ENCODE assay signal across 27 cellular contexts in genomic region chr20:11468880-11469279, GRCh38.
DNase-seq lines count a peak whose midpoint lies in the region; ATAC-seq, FAIRE-seq and TF ChIP-seq lines count a peak whose summit lies in the region.
"Had no signal": no experiment of that assay in that cellular context is flagged by ENCODE, and none has a peak within 500 bp of the region (broad histone marks: within the 10 kb centered on the region; RNA-seq: fewer than 3 reads in every experiment).

No MANE protein-coding gene starts in this region.

- no peak for TF ChIP-seq EP300 in H1 (IDR thresholded peaks at IDR 0.05; ENCODE audit: borderline replicate concordance in 1 of 2, low read depth in 2 of 2, low read length in 2 of 2)

- H3K23me2 ChIP-seq in H1 (ENCODE audit: low read depth, low read length), result no peaks in the 10 kb centered on the region

- no peak overlapping the region for H3K23ac ChIP-seq in H1 (ENCODE audit: insufficient read length)
- no peak overlapping the region for H3K23ac ChIP-seq in neuronal stem cell (ENCODE audit: low read depth, low read length, poor library complexity)

- H3K27me3 ChIP-seq in GM23338 (ENCODE audit: insufficient read depth) (no peaks in the 10 kb centered on the region), HCT116 (ENCODE audit: insufficient read depth, low read length) (no peaks in the 10 kb centered on the region), H1 (replicated peaks in 1 of 4; ENCODE audit: control insufficient read depth in 3 of 4, extremely low read depth in 1 of 4, insufficient read depth in 3 of 4, low read length in 3 of 4) (no peaks in the 10 kb centered on the region), neuronal stem cell (ENCODE audit: control insufficient read depth in 3 of 3, insufficient read depth in 3 of 3, low read depth in 1 of 3, low read length in 3 of 3) (no peaks in the 10 kb centered on the region)
- H3K27me3 ChIP-seq: BE2C, BLaER1 had no signal

- H4K91ac ChIP-seq in H1 (replicated peaks; ENCODE audit: insufficient read length, low read length) (no peak overlapping the region), neuronal stem cell (ENCODE audit: low read depth, low read length, poor library complexity) (no peak overlapping the region)

- H3K4me3 ChIP-seq in GM23338 (no peak overlapping the region), HCT116 (replicated peaks in 1 of 2; ENCODE audit: low read depth in 1 of 2, low read length in 2 of 2) (no peak overlapping the region), H1 (ENCODE audit: extremely low read depth in 1 of 4, insufficient read depth in 2 of 4, low read depth in 3 of 4, low read length in 4 of 4) (no peak overlapping the region), neuronal stem cell (ENCODE audit: low read length in 2 of 2) (no peak overlapping the region)
- H3K4me3 ChIP-seq: BLaER1, GM12878 had no signal

- CTCF ChIA-PET in HCT116 (lab: Charles Lee), result no interaction called here
- CTCF ChIA-PET in H1 (lab: Charles Lee; ENCODE audit: partially characterized antibody), result no interaction called here

- H4K8ac ChIP-seq in H1 (ENCODE audit: extremely low read depth, insufficient read depth, low read length) (no peak overlapping the region), neuronal stem cell (ENCODE audit: low read depth, low read length) (no peak overlapping the region)

- H2BK120ac ChIP-seq in H1 (replicated peaks; ENCODE audit: low read depth, low read length) (peak overlapping the region; percentile 3), neuronal stem cell (ENCODE audit: low read depth, low read length) (no peak overlapping the region)

- H3K9me3 Mint-ChIP-seq in GM23338, result peaks cover 3% of the 10 kb centered on the region; the same call in 1 of the 3 replicates

- ATAC-seq in GM23338, result no peak
- peak; percentile 52 for ATAC-seq in HCT116
- ATAC-seq: GM12878 had no signal

- H2AK5ac ChIP-seq in H1 (ENCODE audit: low read depth, low read length) (peak overlapping the region; percentile 32; the same call in 1 of the 2 replicates), neuronal stem cell (ENCODE audit: low read depth, low read length) (no peak overlapping the region)

- intact Hi-C loops in HCT116 (cut with micrococcal nuclease), result no loop called here

- H3K36me3 Mint-ChIP-seq in GM23338 (ENCODE audit: low read depth), result peaks cover 3% of the 10 kb centered on the region; the same call in 1 of the 3 replicates
- H3K36me3 Mint-ChIP-seq: CD14-positive monocyte; CD4-positive, alpha-beta memory T cell; CD4-positive, CD25-positive, alpha-beta regulatory T cell; CD8-positive, alpha-beta memory T cell had no signal

- H3K9ac ChIP-seq in HCT116 (ENCODE audit: low read length) (no peak overlapping the region), H1 (replicated peaks in 1 of 4; ENCODE audit: extremely low read depth in 1 of 4, low read depth in 3 of 4, low read length in 3 of 4) (no peak overlapping the region), neuronal stem cell (ENCODE audit: low read depth, low read length, poor library complexity) (no peak overlapping the region)
- H3K9ac ChIP-seq: BLaER1 had no signal

- peak overlapping the region; percentile 97 for H2BK20ac ChIP-seq in H1 (ENCODE audit: low read length)

- H3K4me2 ChIP-seq in GM23338 (no peak overlapping the region; the same call in 1 of the 2 replicates), HCT116 (ENCODE audit: low read length) (no peak overlapping the region), H1 (ENCODE audit: insufficient read depth in 1 of 2, low read depth in 2 of 2, low read length in 2 of 2) (no peak overlapping the region), neuronal stem cell (ENCODE audit: insufficient read depth, low read length, poor library complexity, severe bottlenecking) (no peak overlapping the region)
- H3K4me2 ChIP-seq: BLaER1 had no signal

- H3K4ac ChIP-seq in H1 (replicated peaks; ENCODE audit: insufficient read length, low read depth, low read length) (no peak overlapping the region), neuronal stem cell (ENCODE audit: low read length) (no peak overlapping the region)

- H3K9me3 ChIP-seq in HCT116 (ENCODE audit: control insufficient read depth in 1 of 2, insufficient read depth in 1 of 2, low read depth in 1 of 2, low read length in 2 of 2), result no peaks in the 10 kb centered on the region
- H3K9me3 ChIP-seq in H1 (ENCODE audit: insufficient read depth in 2 of 2, low read depth in 1 of 2, low read length in 1 of 2), result no peaks in the 10 kb centered on the region
- H3K9me3 ChIP-seq in neuronal stem cell (replicated peaks in 1 of 2; ENCODE audit: control insufficient read depth in 2 of 2, insufficient read depth in 1 of 2, low read depth in 1 of 2, low read length in 2 of 2), result no peaks in the 10 kb centered on the region
- H3K9me3 ChIP-seq: BE2C, BLaER1 had no signal

- H3K27ac ChIP-seq in GM23338 (ENCODE audit: low read depth) (no peak overlapping the region), HCT116 (ENCODE audit: low read depth, low read length) (no peak overlapping the region), H1 (ENCODE audit: low read depth, low read length) (no peak overlapping the region), neuronal stem cell (replicated peaks; ENCODE audit: low read length) (no peak overlapping the region)
- H3K27ac ChIP-seq: BLaER1 had no signal

- peak; percentile 16; the same call in 1 of the 2 replicates for TF ChIP-seq RAD21 in HCT116 (IDR thresholded peaks at IDR 0.05; ENCODE audit: low read depth)
- no peak for TF ChIP-seq RAD21 in H1 (IDR thresholded peaks at IDR 0.05 in 1 of 2, conservative IDR thresholded peaks at IDR 0.05 in 1 of 2; ENCODE audit: low read depth in 2 of 2, low read length in 2 of 2)

- H3K4me1 ChIP-seq in GM23338 (ENCODE audit: insufficient read depth), result peaks cover 21% of the 10 kb centered on the region
- peaks cover 0 to 8% of the 10 kb centered on the region in 2 experiments; a peak in 2 of 4 replicates for H3K4me1 ChIP-seq in HCT116 (ENCODE audit: control insufficient read depth in 1 of 2, insufficient read depth in 2 of 2, low read length in 2 of 2)
- H3K4me1 ChIP-seq in H1 (replicated peaks in 1 of 4; ENCODE audit: control insufficient read depth in 3 of 4, insufficient read depth in 4 of 4, low read length in 3 of 4), result peaks cover 0 to 8% (median 2%) of the 10 kb centered on the region in 4 experiments; a peak in 4 of 7 replicates
- no peaks in the 10 kb centered on the region for H3K4me1 ChIP-seq in neuronal stem cell (ENCODE audit: control insufficient read depth in 2 of 2, insufficient read depth in 1 of 2, low read depth in 1 of 2, low read length in 2 of 2)
- H3K4me1 ChIP-seq: BE2C, BLaER1 had no signal

- H3K79me2 ChIP-seq in GM23338 (replicated peaks; ENCODE audit: insufficient read depth), result no peaks in the 10 kb centered on the region
- H3K79me2 ChIP-seq in HCT116 (ENCODE audit: insufficient read depth, low read length), result no peaks in the 10 kb centered on the region
- no peaks in the 10 kb centered on the region for H3K79me2 ChIP-seq in H1 (ENCODE audit: control insufficient read depth in 1 of 2, insufficient read depth in 2 of 2, low read length in 2 of 2)

- no peak overlapping the region for H3K18ac ChIP-seq in H1 (ENCODE audit: extremely low read depth, low read length)
- H3K18ac ChIP-seq in neuronal stem cell (ENCODE audit: low read length), result peak overlapping the region; percentile 55

- no peaks in the 10 kb centered on the region for H3K27me3 Mint-ChIP-seq in GM23338 (ENCODE audit: insufficient read depth, low read depth, poor library complexity)
- H3K27me3 Mint-ChIP-seq: CD4-positive, CD25-positive, alpha-beta regulatory T cell; CD8-positive, alpha-beta memory T cell had no signal

- H3K36me3 ChIP-seq in GM23338 (ENCODE audit: insufficient read depth) (no peaks in the 10 kb centered on the region), HCT116 (ENCODE audit: control insufficient read depth in 1 of 2, insufficient read depth in 2 of 2, low read length in 2 of 2) (no peaks in the 10 kb centered on the region), H1 (ENCODE audit: control insufficient read depth in 2 of 4, insufficient read depth in 4 of 4, low read length in 3 of 4) (no peaks in the 10 kb centered on the region), neuronal stem cell (replicated peaks in 1 of 2; ENCODE audit: control insufficient read depth in 2 of 2, insufficient read depth in 2 of 2, low read length in 2 of 2) (no peaks in the 10 kb centered on the region)
- H3K36me3 ChIP-seq: BE2C, BLaER1 had no signal

- RAD21 ChIA-PET in HCT116 (lab: Charles Lee; ENCODE audit: low non-redundant PET in 1 of 2, low total read pairs in 2 of 2, uncharacterized antibody in 2 of 2, unreplicated experiment in 2 of 2), result no interaction called here

- H3K79me1 ChIP-seq in H1 (ENCODE audit: low read depth, low read length) (no peaks in the 10 kb centered on the region; the same call in 1 of the 2 replicates), neuronal stem cell (ENCODE audit: low read depth, low read length) (no peaks in the 10 kb centered on the region)

- H2BK15ac ChIP-seq in H1 (ENCODE audit: low read length) (no peak overlapping the region), neuronal stem cell (ENCODE audit: low read length) (no peak overlapping the region)

- POLR2A ChIA-PET in HCT116 (lab: Charles Lee), result no interaction called here
- POLR2A ChIA-PET in H1 (lab: Charles Lee; ENCODE audit: partially characterized antibody), result no interaction called here

- H3K4me1 Mint-ChIP-seq in GM23338, result peaks cover 19% of the 10 kb centered on the region
- H3K4me1 Mint-ChIP-seq: CD14-positive monocyte; CD4-positive, alpha-beta memory T cell; CD4-positive, CD25-positive, alpha-beta regulatory T cell; CD8-positive, alpha-beta memory T cell had no signal

- H2BK12ac ChIP-seq in H1 (ENCODE audit: low read depth, low read length) (peak overlapping the region; percentile 84), neuronal stem cell (ENCODE audit: low read length) (no peak overlapping the region)

- no TSS peak for BruUV-seq in HCT116 (replicated peaks; lab: Mats Ljungman, UMichigan)

- no peaks in the 10 kb centered on the region for H4K20me1 ChIP-seq in GM23338 (replicated peaks; ENCODE audit: insufficient read depth)
- H4K20me1 ChIP-seq in HCT116 (ENCODE audit: insufficient read depth), result no peaks in the 10 kb centered on the region
- no peaks in the 10 kb centered on the region for H4K20me1 ChIP-seq in H1 (replicated peaks in 1 of 2; ENCODE audit: control insufficient read depth in 1 of 2, insufficient read depth in 2 of 2, low read length in 2 of 2)
- H4K20me1 ChIP-seq: BLaER1 had no signal

- no peak overlapping the region for H3K56ac ChIP-seq in H1 (replicated peaks; ENCODE audit: insufficient read length, low read depth, low read length)

- no peak overlapping the region for H2AFZ ChIP-seq in GM23338
- H2AFZ ChIP-seq in HCT116 (ENCODE audit: low read depth, low read length, poor library complexity, severe bottlenecking), result no peak overlapping the region
- H2AFZ ChIP-seq in H1 (ENCODE audit: low read length), result no peak overlapping the region
- no peak overlapping the region for H2AFZ ChIP-seq in neuronal stem cell (ENCODE audit: low read length)

- H3K9me2 ChIP-seq in GM23338 (ENCODE audit: insufficient read depth) (peaks cover 11% of the 10 kb centered on the region), HCT116 (ENCODE audit: insufficient read depth) (no peaks in the 10 kb centered on the region)

- no peaks in the 10 kb centered on the region for H3F3A ChIP-seq in GM23338 (replicated peaks; ENCODE audit: low read depth)

- TF ChIP-seq POLR2A in HCT116 (IDR thresholded peaks at IDR 0.05; ENCODE audit: borderline replicate concordance, extremely low read depth, insufficient read depth, insufficient read length) (no peak), H1 (IDR thresholded peaks at IDR 0.05; ENCODE audit: control extremely low read depth in 1 of 2, low read depth in 2 of 2, low read length in 2 of 2) (no peak)

- TF ChIP-seq CTCF in GM23338 (conservative IDR thresholded peaks at IDR 0.05; ENCODE audit: low read depth in 2 of 2), result no peak
- TF ChIP-seq CTCF in HCT116 (IDR thresholded peaks at IDR 0.05 in 2 of 3, conservative IDR thresholded peaks at IDR 0.05 in 1 of 3; ENCODE audit: borderline replicate concordance in 1 of 3, insufficient read depth in 1 of 3, low read depth in 2 of 3, low read length in 2 of 3), result no peak
- TF ChIP-seq CTCF in H1 (IDR thresholded peaks at IDR 0.05; ENCODE audit: control extremely low read depth in 1 of 3, insufficient read depth in 1 of 3, low read depth in 1 of 3, low read length in 3 of 3), result no peak

- H3K14ac ChIP-seq in H1 (ENCODE audit: insufficient read length), result no peak overlapping the region
- no peak overlapping the region for H3K14ac ChIP-seq in neuronal stem cell (ENCODE audit: low read length)

- H2BK5ac ChIP-seq in H1 (ENCODE audit: low read depth, low read length), result 0 out of 2 replicates have a peak overlapping the region, but pooled peaks have one; percentile 1
- H2BK5ac ChIP-seq in neuronal stem cell (ENCODE audit: low read length), result no peak overlapping the region

- DNase-seq in GM23338 (ENCODE audit: low spot score) (no peak), HCT116 (ENCODE audit: low read depth, low spot score) (no peak), H1 (ENCODE audit: low read depth in 1 of 2, low spot score in 2 of 2) (no peak), neuronal stem cell (ENCODE audit: low spot score) (no peak), NCI-H128 (lab: John Stamatoyannopoulos, UW; ENCODE audit: unreplicated experiment) (no peak), frontal cortex (ENCODE audit: low spot score in 2 of 2) (no peak), NCI-H446 (lab: John Stamatoyannopoulos, UW) (no peak)
- DNase-seq: 8988T; ACHN; BE2C; C1 segment of cervical spinal cord; CD4-positive, alpha-beta memory T cell; CD4-positive, CD25-positive, alpha-beta regulatory T cell; CD8-positive, alpha-beta memory T cell; COR-L47; DMS 273 treated with DMSO at 0.1 percent for 48 hours; DMS153; DMS79; DND-41; EL; GDM1 had no signal

- no peak for FAIRE-seq in H1 (lab: Jason Lieb, UNC)
- no peak for FAIRE-seq in frontal cortex (lab: Jason Lieb, UNC)
- FAIRE-seq: A204.1, GM12878, GM12892, GM18507 had no signal

- no peak overlapping the region for H4K5ac ChIP-seq in H1 (ENCODE audit: insufficient read length, low read depth, low read length)

- WGBS in H1 (ENCODE audit: extremely low coverage in 1 of 2, insufficient coverage in 1 of 2, insufficient read length in 1 of 2, insufficient replicate concordance in 2 of 2, low coverage in 1 of 2, low lambda C conversion rate in 2 of 2, missing lambda C conversion rate in 1 of 2), 2 experiments, result 90% methylated on average over 2 of the region's 2 CpGs; no CpG with 5 or more reads in 1 of the 2 experiments
- no CpG with 5 or more reads among the region's 2 CpGs for WGBS in neuronal stem cell (ENCODE audit: extremely low coverage in 2 of 2, insufficient read length in 2 of 2, insufficient replicate concordance in 1 of 2), 2 donors

- H3K27ac Mint-ChIP-seq in GM23338, result peak overlapping the region; percentile 47; the same call in 1 of the 2 replicates
- H3K27ac Mint-ChIP-seq: CD14-positive monocyte; CD4-positive, alpha-beta memory T cell; CD4-positive, CD25-positive, alpha-beta regulatory T cell; CD8-positive, alpha-beta memory T cell had no signal

- H3K4me3 Mint-ChIP-seq in GM23338, result no peak overlapping the region
- H3K4me3 Mint-ChIP-seq: CD14-positive monocyte; CD4-positive, alpha-beta memory T cell; CD4-positive, CD25-positive, alpha-beta regulatory T cell; CD8-positive, alpha-beta memory T cell had no signal
